ENCODE assay signal across 35 cellular contexts in genomic region chr2:103638978-103639377, GRCh38.
DNase-seq lines count a peak whose midpoint lies in the region; ATAC-seq, FAIRE-seq and TF ChIP-seq lines count a peak whose summit lies in the region.
"Had no signal": no experiment of that assay in that cellular context is flagged by ENCODE, and none has a peak within 500 bp of the region (broad histone marks: within the 10 kb centered on the region; RNA-seq: fewer than 3 reads in every experiment).

No MANE protein-coding gene starts in this region.

- H3K9me3 ChIP-seq in HepG2 (ENCODE audit: low read length) = peaks cover 86% of the 10 kb centered on the region
- H3K9me3 ChIP-seq in right lobe of liver = no peaks in the 10 kb centered on the region
- H3K9me3 ChIP-seq in HEK293 (ENCODE audit: control insufficient read depth, insufficient read depth, low read depth, low read length) = no peaks in the 10 kb centered on the region
- H3K9me3 ChIP-seq in GM12878 (replicated peaks; ENCODE audit: control insufficient read depth, insufficient read depth, low read length) = no peaks in the 10 kb centered on the region
- H3K9me3 ChIP-seq in K562 (replicated peaks; ENCODE audit: control insufficient read depth, insufficient read depth, low read depth, low read length) = no peaks in the 10 kb centered on the region
- H3K9me3 ChIP-seq: A549; BE2C; BLaER1; BLaER1 treated with 17β-estradiol and CSF1 and Interleukin-3, amounts not matched to agents 10 nM and 100 nM; Caco-2 had no signal

- DNase-seq in HepG2 (ENCODE audit: low spot score) (no peak), right lobe of liver (no peak), GM12878 (ENCODE audit: low read depth, low spot score) (no peak), K562 (ENCODE audit: extremely low read depth in 1 of 4, low spot score in 3 of 4) (no peak), posterior vena cava (ENCODE audit: low spot score) (no peak)
- no peak for DNase-seq in stimulated activated naive CD8-positive, alpha-beta T cell treated with anti-CD3 and anti-CD28 coated beads, Interleukin-15, Interleukin-2, amounts not matched to agents 100 U/mL and 50 U/mL, for 24 hours
- DNase-seq: 8988T; ACHN; AML-193; BE2C; C1 segment of cervical spinal cord; Caco-2; Calu3; CD4-positive, alpha-beta memory T cell; CD4-positive, alpha-beta T cell; CD4-positive, CD25-positive, alpha-beta regulatory T cell; CD8-positive, alpha-beta memory T cell; CD8-positive, alpha-beta T cell; COR-L47; DMS 273 treated with DMSO at 0.1 percent for 48 hours; DMS153; DMS53; DMS79; DMS79 treated with DMSO at 0.1 percent for 48 hours; DND-41; EL had no signal

- TF ChIP-seq CTCF in HepG2 (CRISPR knock-in tag; IDR thresholded peaks at IDR 0.05) (no peak), right lobe of liver (IDR thresholded peaks at IDR 0.05) (no peak), HEK293 (tag by site-specific recombination; IDR thresholded peaks at IDR 0.05) (no peak), GM12878 (IDR thresholded peaks at IDR 0.05 in 2 of 3, conservative IDR thresholded peaks at IDR 0.05 in 1 of 3; ENCODE audit: control insufficient read depth in 2 of 3, extremely low read depth in 1 of 3, insufficient read depth in 1 of 3, low read depth in 3 of 3, low read length in 3 of 3) (no peak), K562 (IDR thresholded peaks at IDR 0.05 in 2 of 3, conservative IDR thresholded peaks at IDR 0.05 in 1 of 3; ENCODE audit: insufficient read depth in 2 of 3, low read depth in 1 of 3, low read length in 3 of 3) (no peak)

- no peak for FAIRE-seq in HepG2 (lab: Jason Lieb, UNC)
- FAIRE-seq in GM12878 (lab: Jason Lieb, UNC) = no peak
- FAIRE-seq in K562 (lab: Jason Lieb, UNC) = no peak
- FAIRE-seq: A204.1, A549, D721Med had no signal

- intact Hi-C loops in HepG2 (cut with micrococcal nuclease; ENCODE audit: unreplicated experiment) = no loop called here
- intact Hi-C loops in right lobe of liver (cut with DNase I) = no loop called here
- intact Hi-C loops in GM12878 (cut with micrococcal nuclease; ENCODE audit: unreplicated experiment) = no loop called here
- intact Hi-C loops in K562 (cut with micrococcal nuclease) = loop anchor here (2.0 kb wide), 1 partner anchor 36 kb away; no protein-coding TSS in a partner anchor
- intact Hi-C loops in posterior vena cava (cut with DNase I) = no loop called here

- no peak for TF ChIP-seq POLR2A in HepG2 (IDR thresholded peaks at IDR 0.05; ENCODE audit: insufficient read depth in 1 of 2, low read depth in 2 of 2, low read length in 2 of 2)
- TF ChIP-seq POLR2A in right lobe of liver (IDR thresholded peaks at IDR 0.05) = no peak
- TF ChIP-seq POLR2A in GM12878 (IDR thresholded peaks at IDR 0.05; ENCODE audit: low read depth, low read length) = no peak
- no peak for TF ChIP-seq POLR2A in K562 (conservative IDR thresholded peaks at IDR 0.05)

- no peak for TF ChIP-seq EP300 in HepG2 (IDR thresholded peaks at IDR 0.05; ENCODE audit: low read depth in 2 of 2, low read length in 2 of 2)
- TF ChIP-seq EP300 in HepG2 (CRISPR knock-in tag; IDR thresholded peaks at IDR 0.05; ENCODE audit: borderline replicate concordance) = no peak
- no peak for TF ChIP-seq EP300 in GM12878 (IDR thresholded peaks at IDR 0.05; ENCODE audit: borderline replicate concordance in 1 of 2, control insufficient read depth in 1 of 2, low read depth in 2 of 2, low read length in 2 of 2)
- no peak for TF ChIP-seq EP300 in K562 (IDR thresholded peaks at IDR 0.05; ENCODE audit: low read length)

- H3K4me3 ChIP-seq in HepG2 (replicated peaks in 1 of 3; ENCODE audit: insufficient read depth in 1 of 3, low read depth in 2 of 3, low read length in 3 of 3) (no peak overlapping the region), right lobe of liver (no peak overlapping the region), HEK293 (ENCODE audit: low read depth, low read length) (no peak overlapping the region), GM12878 (no peak overlapping the region), K562 (no peak overlapping the region)
- H3K4me3 ChIP-seq: A549; BLaER1; BLaER1 treated with 17β-estradiol and CSF1 and Interleukin-3, amounts not matched to agents 10 nM and 100 nM had no signal

- SMC1A ChIA-PET in GM12878 (lab: Charles Lee; ENCODE audit: uncharacterized antibody, unreplicated experiment) = no interaction called here

- H3K4me2 ChIP-seq in HepG2 (ENCODE audit: low read depth, low read length) (no peak overlapping the region), GM12878 (ENCODE audit: control insufficient read depth, insufficient read depth) (no peak overlapping the region), K562 (ENCODE audit: insufficient read depth, low read length) (no peak overlapping the region)
- H3K4me2 ChIP-seq: A549; BLaER1; BLaER1 treated with 17β-estradiol and CSF1 and Interleukin-3, amounts not matched to agents 10 nM and 100 nM had no signal

- H2AFZ ChIP-seq in HepG2 (ENCODE audit: low read length) (no peak overlapping the region), GM12878 (ENCODE audit: control insufficient read depth, low read depth, low read length) (no peak overlapping the region), K562 (ENCODE audit: low read depth, low read length) (no peak overlapping the region)

- WGBS in HepG2 (ENCODE audit: low lambda C conversion rate) = 3% methylated on average over 2 of the region's 2 CpGs
- WGBS in right lobe of liver (ENCODE audit: insufficient coverage, low coverage, low lambda C conversion rate, missing lambda C conversion rate) = 8% methylated on average over 2 of the region's 2 CpGs
- 0% methylated on average over 2 of the region's 2 CpGs for WGBS in GM12878 (ENCODE audit: insufficient coverage, insufficient replicate concordance, low lambda C conversion rate, missing lambda C conversion rate)
- WGBS in K562 (ENCODE audit: insufficient coverage, low coverage, missing lambda C conversion rate) = 0% methylated on average over 2 of the region's 2 CpGs

- in situ Hi-C loops in HepG2 (cut with HindIII; ENCODE audit: extremely low pct_ligation_motif_present, low pct_unique_long_range_greater_than_20kb) = no loop called here
- in situ Hi-C loops in GM12878 (cut with MboI) = no loop called here
- in situ Hi-C loops in K562 (cut with MboI) = no loop called here

- H3K9ac ChIP-seq in HepG2 (ENCODE audit: insufficient read depth, low read depth, low read length) = no peak overlapping the region
- no peak overlapping the region for H3K9ac ChIP-seq in GM12878 (ENCODE audit: control insufficient read depth, insufficient read depth, low read length)
- H3K9ac ChIP-seq in K562 (ENCODE audit: insufficient read depth in 1 of 2, low read depth in 2 of 2, low read length in 2 of 2) = no peak overlapping the region
- H3K9ac ChIP-seq: BLaER1; BLaER1 treated with 17β-estradiol and CSF1 and Interleukin-3, amounts not matched to agents 10 nM and 100 nM had no signal

- H3K36me3 ChIP-seq in HepG2 (replicated peaks in 1 of 2; ENCODE audit: control insufficient read depth in 1 of 2, insufficient read depth in 2 of 2, low read length in 2 of 2) (no peaks in the 10 kb centered on the region), right lobe of liver (no peaks in the 10 kb centered on the region), HEK293 (ENCODE audit: control insufficient read depth in 2 of 2, insufficient read depth in 1 of 2, low read length in 2 of 2) (no peaks in the 10 kb centered on the region), GM12878 (ENCODE audit: control insufficient read depth in 2 of 2, insufficient read depth in 2 of 2, low read length in 1 of 2) (no peaks in the 10 kb centered on the region), K562 (ENCODE audit: control insufficient read depth, insufficient read depth, low read length) (no peaks in the 10 kb centered on the region)
- H3K36me3 ChIP-seq: BE2C; BLaER1; BLaER1 treated with 17β-estradiol and CSF1 and Interleukin-3, amounts not matched to agents 10 nM and 100 nM had no signal

- H3K27me3 ChIP-seq in HepG2 (ENCODE audit: control insufficient read depth in 1 of 2, insufficient read depth in 2 of 2, low read length in 2 of 2) (no peaks in the 10 kb centered on the region), right lobe of liver (no peaks in the 10 kb centered on the region), GM12878 (replicated peaks in 1 of 2; ENCODE audit: control insufficient read depth in 2 of 2, insufficient read depth in 2 of 2, low read length in 1 of 2) (no peaks in the 10 kb centered on the region), K562 (ENCODE audit: control insufficient read depth in 2 of 2, insufficient read depth in 2 of 2, low read length in 2 of 2) (no peaks in the 10 kb centered on the region)
- H3K27me3 ChIP-seq: BE2C; BLaER1; BLaER1 treated with 17β-estradiol and CSF1 and Interleukin-3, amounts not matched to agents 10 nM and 100 nM had no signal

- BruUV-seq in HepG2 (replicated peaks; lab: Mats Ljungman, UMichigan) (no TSS peak), GM12878 (replicated peaks; lab: Mats Ljungman, UMichigan) (no TSS peak), K562 (replicated peaks; lab: Mats Ljungman, UMichigan) (no TSS peak)

- no peaks in the 10 kb centered on the region for H3K9me1 ChIP-seq in K562 (ENCODE audit: control insufficient read depth, insufficient read depth, low read length)

- H3K79me2 ChIP-seq in HepG2 (ENCODE audit: insufficient read depth, low read length) (no peaks in the 10 kb centered on the region), GM12878 (ENCODE audit: control insufficient read depth, insufficient read depth, low read length) (no peaks in the 10 kb centered on the region), K562 (ENCODE audit: control insufficient read depth, insufficient read depth, low read length) (no peaks in the 10 kb centered on the region)

- RAD21 ChIA-PET in GM12878 (lab: Charles Lee; ENCODE audit: unreplicated experiment) = no interaction called here

- ATAC-seq in HepG2 (no peak), right lobe of liver (no peak), GM12878 (no peak), K562 (no peak), HG02642 (IDR thresholded peaks at IDR 0.05; ENCODE audit: poor library complexity, unreplicated experiment) (no peak)
- no peak for ATAC-seq in stimulated activated naive CD8-positive, alpha-beta T cell treated with anti-CD3 and anti-CD28 coated beads, Interleukin-15, Interleukin-2, amounts not matched to agents 100 U/mL and 50 U/mL, for 24 hours
- ATAC-seq: A549; CD8-positive, alpha-beta T cell had no signal

- H3K27ac ChIP-seq in HepG2 (ENCODE audit: extremely low read length, insufficient read depth, low read length) (no peak overlapping the region), right lobe of liver (no peak overlapping the region), HEK293 (ENCODE audit: extremely low read depth, low read depth, low read length) (no peak overlapping the region), GM12878 (ENCODE audit: control insufficient read depth, insufficient read depth) (no peak overlapping the region), K562 (ENCODE audit: extremely low read depth, low read depth, low read length) (no peak overlapping the region)
- H3K27ac ChIP-seq: 22Rv1; A549; BLaER1; BLaER1 treated with 17β-estradiol and CSF1 and Interleukin-3, amounts not matched to agents 10 nM and 100 nM; C4-2B had no signal

- H3K4me1 ChIP-seq in HepG2 (ENCODE audit: insufficient read depth, low read length) (no peaks in the 10 kb centered on the region), right lobe of liver (no peaks in the 10 kb centered on the region), HEK293 (ENCODE audit: control insufficient read depth, insufficient read depth, low read length) (no peaks in the 10 kb centered on the region), GM12878 (ENCODE audit: control insufficient read depth, insufficient read depth, low read length) (no peaks in the 10 kb centered on the region), K562 (replicated peaks in 1 of 2; ENCODE audit: control insufficient read depth in 2 of 2, insufficient read depth in 2 of 2, low read length in 2 of 2) (no peaks in the 10 kb centered on the region; a peak in 1 of 5 replicates)
- H3K4me1 ChIP-seq: A549; BE2C; BLaER1; BLaER1 treated with 17β-estradiol and CSF1 and Interleukin-3, amounts not matched to agents 10 nM and 100 nM; Caco-2 had no signal

- TF ChIP-seq RAD21 in HepG2 (CRISPR knock-in tag; IDR thresholded peaks at IDR 0.05) = no peak
- TF ChIP-seq RAD21 in GM12878 (IDR thresholded peaks at IDR 0.05; ENCODE audit: insufficient read depth, low read depth, low read length) = no peak
- TF ChIP-seq RAD21 in K562 (CRISPR knock-in tag; conservative IDR thresholded peaks at IDR 0.05 in 1 of 2, IDR thresholded peaks at IDR 0.05 in 1 of 2) = no peak

- CTCF ChIA-PET in HepG2 (lab: Yijun Ruan, JAX; ENCODE audit: low intra/inter-chr PET ratio, low total read pairs) = no interaction called here
- CTCF ChIA-PET in HEK293 (lab: Yijun Ruan, JAX) = no interaction called here
- CTCF ChIA-PET in GM12878 (lab: Yijun Ruan, JAX) = no interaction called here
- CTCF ChIA-PET in K562 (lab: Yijun Ruan, JAX; ENCODE audit: low intra/inter-chr PET ratio) = no interaction called here

- POLR2A ChIA-PET in HepG2 (lab: Yijun Ruan, JAX) (no interaction called here), HEK293 (lab: Yijun Ruan, JAX) (no interaction called here), GM12878 (lab: Charles Lee) (no interaction called here), K562 (lab: Yijun Ruan, JAX) (interaction anchor here (0.5 kb wide), 1 partner anchor 1424 kb away, joined by 3 read pairs; no protein-coding TSS in a partner anchor)

- no peaks in the 10 kb centered on the region for H4K20me1 ChIP-seq in HepG2 (ENCODE audit: insufficient read depth, low read length)
- H4K20me1 ChIP-seq in GM12878 (ENCODE audit: control insufficient read depth, insufficient read depth) = no peaks in the 10 kb centered on the region
- no peaks in the 10 kb centered on the region for H4K20me1 ChIP-seq in K562 (replicated peaks; ENCODE audit: control insufficient read depth, insufficient read depth, low read length)
- H4K20me1 ChIP-seq: BLaER1; BLaER1 treated with 17β-estradiol and CSF1 and Interleukin-3, amounts not matched to agents 10 nM and 100 nM had no signal
